ENCODE assay signal across 8 cellular contexts in genomic region chr1:172745014-172745413, GRCh38.
DNase-seq lines count a peak whose midpoint lies in the region; ATAC-seq lines count a peak whose summit lies in the region.

No MANE protein-coding gene starts in this region.

- H3K36me3 ChIP-seq in CD4-positive, CD25-positive, alpha-beta regulatory T cell (ENCODE audit: control insufficient read depth, insufficient read depth, low read length), result no peaks in the 10 kb centered on the region

- H3K9me3 Mint-ChIP-seq in CD4-positive, CD25-positive, alpha-beta regulatory T cell, result no peaks in the 10 kb centered on the region
- H3K9me3 Mint-ChIP-seq in activated T-cell treated with anti-CD3 and anti-CD28 coated beads, Interleukin-2, amount 50 U/mL, for 72 hours, result no peaks in the 10 kb centered on the region

- H3K4me3 Mint-ChIP-seq in CD4-positive, CD25-positive, alpha-beta regulatory T cell, result peak overlapping the region in 1 of 4 donors; percentile 4
- peak overlapping the region; percentile 13 to 42 for H3K4me3 Mint-ChIP-seq in activated T-cell treated with anti-CD3 and anti-CD28 coated beads, Interleukin-2, amount 50 U/mL, for 72 hours

- H3K4me1 Mint-ChIP-seq in CD4-positive, CD25-positive, alpha-beta regulatory T cell, result peaks cover 26 to 36% (median 30%) of the 10 kb centered on the region in 4 donors
- peaks cover 33% of the 10 kb centered on the region for H3K4me1 Mint-ChIP-seq in activated T-cell treated with anti-CD3 and anti-CD28 coated beads, Interleukin-2, amount 50 U/mL, for 72 hours (ENCODE audit: low read depth)

- peaks cover 32% of the 10 kb centered on the region for H3K27me3 Mint-ChIP-seq in CD4-positive, CD25-positive, alpha-beta regulatory T cell
- H3K27me3 Mint-ChIP-seq in activated T-cell treated with anti-CD3 and anti-CD28 coated beads, Interleukin-2, amount 50 U/mL, for 72 hours (ENCODE audit: low read depth), result peaks cover 31% of the 10 kb centered on the region

- H3K27ac Mint-ChIP-seq in CD4-positive, CD25-positive, alpha-beta regulatory T cell, result peak overlapping the region in 1 of 3 donors; percentile 84
- no peak overlapping the region for H3K27ac Mint-ChIP-seq in activated T-cell treated with anti-CD3 and anti-CD28 coated beads, Interleukin-2, amount 50 U/mL, for 72 hours

- peaks cover 0 to 2% of the 10 kb centered on the region in 2 experiments for H3K9me3 ChIP-seq in CD4-positive, CD25-positive, alpha-beta regulatory T cell (ENCODE audit: control insufficient read depth in 2 of 2, low read length in 2 of 2)

- H3K4me1 ChIP-seq in CD4-positive, CD25-positive, alpha-beta regulatory T cell (ENCODE audit: control insufficient read depth, insufficient read depth, low read length, poor library complexity, severe bottlenecking), result peaks cover 25% of the 10 kb centered on the region

- no peak overlapping the region for H3K4me3 ChIP-seq in CD4-positive, CD25-positive, alpha-beta regulatory T cell (ENCODE audit: low read depth, low read length)

- peaks cover 10% of the 10 kb centered on the region for H3K27me3 ChIP-seq in CD4-positive, CD25-positive, alpha-beta regulatory T cell (ENCODE audit: control insufficient read depth, insufficient read depth, low read length)

- H3K27ac ChIP-seq in CD4-positive, CD25-positive, alpha-beta regulatory T cell (ENCODE audit: insufficient read depth, low read length, poor library complexity, severe bottlenecking), result no peak overlapping the region

- peak; percentile 16 to 81 (median 61) for DNase-seq in CD4-positive, CD25-positive, alpha-beta regulatory T cell
- DNase-seq in NCI-H1105 treated with DMSO at 0.1 percent for 48 hours (lab: John Stamatoyannopoulos, UW) (peak; percentile 16), germinal center (ENCODE audit: low spot score) (peak; percentile 51), pulmonary artery endothelial cell (ENCODE audit: low read depth, low spot score) (peak; percentile 65), GF-D8 (lab: John Stamatoyannopoulos, UW) (no peak)
- DNase-seq in activated T-cell treated with anti-CD3 and anti-CD28 coated beads, Interleukin-2, amount 50 U/mL, for 72 hours, result peak; percentile 45 to 60

- ATAC-seq in CD4-positive, CD25-positive, alpha-beta regulatory T cell (ENCODE audit: low read depth in 2 of 2), result peak; percentile 38 to 64
- ATAC-seq in GM18502 (IDR thresholded peaks at IDR 0.05; ENCODE audit: poor library complexity, unreplicated experiment), result peak; percentile 75
- ATAC-seq in HG02798 (IDR thresholded peaks at IDR 0.05; ENCODE audit: poor library complexity, unreplicated experiment), result peak; percentile 72
- peak; percentile 75 to 79 for ATAC-seq in activated T-cell treated with anti-CD3 and anti-CD28 coated beads, Interleukin-2, amount 50 U/mL, for 72 hours (replicated peaks in 1 of 2)

- no peaks in the 10 kb centered on the region for H3K36me3 Mint-ChIP-seq in CD4-positive, CD25-positive, alpha-beta regulatory T cell
- H3K36me3 Mint-ChIP-seq in activated T-cell treated with anti-CD3 and anti-CD28 coated beads, Interleukin-2, amount 50 U/mL, for 72 hours (ENCODE audit: insufficient read depth in 2 of 2), result no peaks in the 10 kb centered on the region
